ENCODE assay signal across 12 cellular contexts in the genomic region with DNA sequence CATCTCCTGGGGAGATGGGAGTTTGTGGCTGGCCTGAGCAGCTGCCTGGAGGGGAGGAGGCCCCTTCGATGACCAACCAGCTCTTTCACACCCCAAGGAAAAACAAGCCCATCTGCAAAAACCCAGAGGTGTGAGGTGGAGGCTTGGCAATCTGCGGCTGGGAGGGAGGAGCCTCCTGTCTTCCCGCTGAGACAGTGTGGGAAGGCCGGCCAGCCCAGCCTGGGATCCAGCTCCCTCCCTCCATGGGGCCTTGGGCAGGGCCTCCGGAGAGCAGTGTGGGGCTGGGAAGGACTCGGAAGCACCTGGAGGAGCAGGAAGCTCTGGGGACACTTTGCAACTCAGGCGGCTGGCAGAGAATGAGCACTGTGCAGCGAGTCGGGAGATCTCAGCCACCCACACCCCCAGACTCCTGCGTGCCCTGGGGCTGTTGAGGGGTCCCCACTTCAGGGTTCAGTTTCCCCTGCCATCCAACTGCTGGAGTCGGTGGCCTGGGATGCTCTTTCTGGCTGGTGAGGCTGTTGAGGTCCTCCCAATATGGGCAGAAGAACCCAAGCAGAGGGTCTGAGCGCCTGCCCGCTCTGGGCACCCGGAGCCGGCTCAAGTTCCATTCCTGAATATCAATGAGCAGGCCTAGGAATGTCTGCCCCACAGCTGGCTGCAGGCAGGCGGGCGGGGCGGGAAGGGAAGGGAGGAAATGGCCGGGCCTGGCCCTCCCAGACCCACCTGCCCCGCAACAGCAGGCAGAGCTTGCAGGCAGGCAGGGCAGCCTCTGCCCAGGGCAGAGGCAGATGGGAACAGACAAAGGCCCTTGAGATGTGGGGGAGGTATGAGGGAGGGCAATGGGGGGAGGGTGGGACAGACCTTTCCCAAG.
DNase-seq lines count a peak whose midpoint lies in the region; ATAC-seq and TF ChIP-seq lines count a peak whose summit lies in the region.
"Had no signal": no experiment of that assay in that cellular context is flagged by ENCODE, and none has a peak within 500 bp of the region (broad histone marks: within the 10 kb centered on the region; RNA-seq: fewer than 3 reads in every experiment).

No MANE protein-coding gene starts in this region.

- H3K27ac ChIP-seq in dorsolateral prefrontal cortex, result peak overlapping the region in 30 of 59 donors; percentile 4 to 75 (median 45)
- peak overlapping the region in 1 of 2 donors; percentile 3 for H3K27ac ChIP-seq in left lung
- peak overlapping the region; percentile 74 to 83 for H3K27ac ChIP-seq in uterus
- H3K27ac ChIP-seq: 22Rv1 had no signal

- DNase-seq in NCI-H2171 treated with DMSO at 0.1 percent for 48 hours (lab: John Stamatoyannopoulos, UW), result peak; percentile 3
- DNase-seq in NCI-H2171 (lab: John Stamatoyannopoulos, UW), result no peak
- DNase-seq in dorsolateral prefrontal cortex, result no peak
- DNase-seq in left lung, result no peak
- peak; percentile 52 to 60 for DNase-seq in uterus
- DNase-seq in Ammon's horn (ENCODE audit: low spot score), result no peak
- no peak for DNase-seq in progenitor cell of endocrine pancreas (ENCODE audit: low spot score, unreplicated experiment)
- DNase-seq: activated CD4-positive, alpha-beta T cell treated with anti-CD3 and anti-CD28 coated beads, Interleukin-2, amount 50 U/mL, for 48 hours; SHP77 had no signal

- TF ChIP-seq CTCF in dorsolateral prefrontal cortex (IDR thresholded peaks at IDR 0.05 in 54 of 56, conservative IDR thresholded peaks at IDR 0.05 in 2 of 56; ENCODE audit: low read depth in 1 of 56, partially characterized antibody in 56 of 56), result no peak
- no peak for TF ChIP-seq CTCF in left lung (IDR thresholded peaks at IDR 0.05)
- TF ChIP-seq CTCF in uterus (IDR thresholded peaks at IDR 0.05), result no peak
- TF ChIP-seq CTCF in progenitor cell of endocrine pancreas (IDR thresholded peaks at IDR 0.05; ENCODE audit: unreplicated experiment), result no peak

- H3K4me3 ChIP-seq in dorsolateral prefrontal cortex, result no peak overlapping the region
- no peak overlapping the region for H3K4me3 ChIP-seq in left lung
- no peak overlapping the region for H3K4me3 ChIP-seq in uterus
- H3K4me3 ChIP-seq: GM12878 had no signal

- H3K27me3 ChIP-seq in dorsolateral prefrontal cortex (no peaks in the 10 kb centered on the region), left lung (no peaks in the 10 kb centered on the region), uterus (no peaks in the 10 kb centered on the region)

- H3K27me3 Mint-ChIP-seq in progenitor cell of endocrine pancreas, result peaks cover 42% of the 10 kb centered on the region

- H3K4me1 ChIP-seq in left lung, result peaks cover 9 to 12% of the 10 kb centered on the region in 2 donors
- peaks cover 13 to 15% of the 10 kb centered on the region in 2 donors for H3K4me1 ChIP-seq in uterus

- H3K9me3 ChIP-seq in left lung, result no peaks in the 10 kb centered on the region
- H3K9me3 ChIP-seq in uterus, result no peaks in the 10 kb centered on the region

- no peak overlapping the region for H3K4me3 Mint-ChIP-seq in progenitor cell of endocrine pancreas (ENCODE audit: low read depth)

- no peaks in the 10 kb centered on the region for H3K36me3 Mint-ChIP-seq in progenitor cell of endocrine pancreas (ENCODE audit: insufficient read depth)

- H3K36me3 ChIP-seq in left lung (no peaks in the 10 kb centered on the region), uterus (no peaks in the 10 kb centered on the region)

- H3K4me1 Mint-ChIP-seq in progenitor cell of endocrine pancreas (ENCODE audit: low read depth), result peaks cover 4% of the 10 kb centered on the region

- intact Hi-C loops in dorsolateral prefrontal cortex (cut with DNase I) (no loop called here), left lung (cut with DNase I) (no loop called here), uterus (cut with DNase I; ENCODE audit: low total_unique reads) (no loop called here)

- no peak for TF ChIP-seq POLR2A in uterus (IDR thresholded peaks at IDR 0.05)

- no peaks in the 10 kb centered on the region for H3K9me3 Mint-ChIP-seq in progenitor cell of endocrine pancreas (ENCODE audit: low read depth)

- ATAC-seq in left lung (peak; percentile 66), HG03439 (IDR thresholded peaks at IDR 0.05; ENCODE audit: unreplicated experiment) (no peak)
- ATAC-seq: GM12878 had no signal

- no peak overlapping the region for H3K27ac Mint-ChIP-seq in progenitor cell of endocrine pancreas

Comparison
In these comparisons a context has a peak if more than half of its experiments do, and no peak if none do; other contexts are left out.
1. DNase-seq: peak in NCI-H2171 treated with DMSO at 0.1 percent for 48 hours (single experiment) and uterus (2 of 2); none in NCI-H2171 (single experiment), dorsolateral prefrontal cortex (0 of 10), left lung (0 of 2), Ammon's horn (single experiment) and progenitor cell of endocrine pancreas (single experiment).